Comparison of ENCODE assay signal across 10 cellular contexts in the genomic region with DNA sequence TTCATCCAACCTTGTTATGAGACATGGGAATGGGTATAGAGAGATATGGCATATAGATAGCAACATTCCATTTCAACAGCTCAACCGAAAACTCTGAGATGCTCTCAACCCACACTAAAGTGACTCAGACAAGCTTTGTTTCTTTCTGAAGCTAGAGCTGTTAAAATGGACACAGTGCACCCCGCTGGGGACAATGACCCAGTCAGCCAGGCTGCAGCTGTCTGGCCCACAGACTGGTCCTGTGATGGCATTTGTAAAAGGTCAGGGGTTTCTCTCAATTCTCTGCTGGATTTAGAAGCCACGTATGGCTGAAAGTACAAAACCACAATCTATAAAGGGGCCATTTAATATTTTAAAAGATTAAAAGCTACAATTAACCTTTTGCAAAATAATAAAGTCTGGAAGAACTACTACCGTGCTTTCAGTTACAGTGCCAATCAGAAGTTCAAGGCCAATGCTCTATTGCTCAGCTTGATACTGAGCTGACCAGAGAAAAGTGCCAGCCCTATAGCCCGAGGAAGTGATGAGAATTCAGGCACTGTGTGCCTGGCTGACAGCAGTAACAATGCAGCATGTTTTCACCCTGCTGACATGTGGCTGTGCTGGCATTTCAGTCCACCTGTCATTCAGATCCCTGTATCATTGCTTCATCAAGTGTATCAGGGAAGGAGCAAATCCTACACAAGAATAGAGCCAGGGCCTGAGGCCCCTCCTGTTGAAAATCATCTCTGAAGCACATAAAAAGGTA.
DNase-seq lines count a peak whose midpoint lies in the region; ATAC-seq, FAIRE-seq and TF ChIP-seq lines count a peak whose summit lies in the region.
"Had no signal": no experiment of that assay in that cellular context is flagged by ENCODE, and none has a peak within 500 bp of the region (broad histone marks: within the 10 kb centered on the region; RNA-seq: fewer than 3 reads in every experiment).

No MANE protein-coding gene starts in this region.

- peaks cover 36% of the 10 kb centered on the region for H3F3A ChIP-seq in GM23248 (ENCODE audit: insufficient read depth)

- in situ Hi-C loops in GM23248 (cut with MboI) (no loop called here), ACHN (cut with HindIII; ENCODE audit: low pct_ligation_motif_present, low pct_unique_long_range_greater_than_20kb, low sequenced_read_pairs) (no loop called here)

- no peaks in the 10 kb centered on the region for H3K9me3 Mint-ChIP-seq in activated T-helper 17 cell treated with anti-CD3 and anti-CD28 coated beads, Interleukin-2, amount 50 U/mL, for 72 hours
- H3K9me3 Mint-ChIP-seq in natural killer cell treated with Interleukin-12 subunit alpha and Interleukin-12 subunit beta and Interleukin-15 and Interleukin-18, amount 100 ng/mL, for 72 hours: no peaks in the 10 kb centered on the region
- H3K9me3 Mint-ChIP-seq: IgD-negative memory B cell had no signal

- 0 out of 2 replicates have a peak overlapping the region, but pooled peaks have one; percentile 4 for H3K4me3 ChIP-seq in GM23248
- no peak overlapping the region for H3K4me3 ChIP-seq in osteoblast (ENCODE audit: insufficient read depth, low read length)

- no peak for FAIRE-seq in frontal cortex (lab: Jason Lieb, UNC)

- H3K9me2 ChIP-seq in GM23248 (ENCODE audit: insufficient read depth): no peaks in the 10 kb centered on the region

- peak overlapping the region; percentile 26; the same call in 1 of the 2 replicates for H3K9ac ChIP-seq in GM23248

- H4K20me1 ChIP-seq in GM23248 (ENCODE audit: insufficient read depth) (no peaks in the 10 kb centered on the region), osteoblast (ENCODE audit: insufficient read depth, low read length) (peaks cover 2% of the 10 kb centered on the region)

- H3K27ac Mint-ChIP-seq in activated T-helper 17 cell treated with anti-CD3 and anti-CD28 coated beads, Interleukin-2, amount 50 U/mL, for 72 hours: no peak overlapping the region
- H3K27ac Mint-ChIP-seq in natural killer cell treated with Interleukin-12 subunit alpha and Interleukin-12 subunit beta and Interleukin-15 and Interleukin-18, amount 100 ng/mL, for 72 hours: no peak overlapping the region
- H3K27ac Mint-ChIP-seq: activated naive CD4-positive, alpha-beta T cell treated with anti-CD3 and anti-CD28 coated beads, Interleukin-2, amount 50 U/mL, for 72 hours; IgD-negative memory B cell had no signal

- H3K79me2 ChIP-seq in GM23248 (ENCODE audit: insufficient read depth): peaks cover 80% of the 10 kb centered on the region
- peaks cover 31% of the 10 kb centered on the region for H3K79me2 ChIP-seq in osteoblast (ENCODE audit: insufficient read depth, low read length)

- DNase-seq in GM23248 (peak; percentile 90), frontal cortex (ENCODE audit: low spot score in 2 of 2) (peak; percentile 30 to 37), osteoblast (ENCODE audit: insufficient read length, low spot score, missing footprints) (peak; percentile 82), ACHN (no peak), NCI-H345 treated with DMSO at 0.1 percent for 48 hours (lab: John Stamatoyannopoulos, UW; ENCODE audit: unreplicated experiment) (no peak), DMS153 (lab: John Stamatoyannopoulos, UW) (no peak)
- DNase-seq in natural killer cell treated with Interleukin-12 subunit alpha and Interleukin-12 subunit beta and Interleukin-15 and Interleukin-18, amount 100 ng/mL, for 72 hours (ENCODE audit: low spot score): no peak

- H3K27me3 Mint-ChIP-seq in activated T-helper 17 cell treated with anti-CD3 and anti-CD28 coated beads, Interleukin-2, amount 50 U/mL, for 72 hours: no peaks in the 10 kb centered on the region
- no peaks in the 10 kb centered on the region for H3K27me3 Mint-ChIP-seq in natural killer cell treated with Interleukin-12 subunit alpha and Interleukin-12 subunit beta and Interleukin-15 and Interleukin-18, amount 100 ng/mL, for 72 hours
- H3K27me3 Mint-ChIP-seq: IgD-negative memory B cell had no signal

- peak; percentile 17 for TF ChIP-seq CTCF in osteoblast (IDR thresholded peaks at IDR 0.05; ENCODE audit: extremely low read depth, low read depth, low read length)

- no peaks in the 10 kb centered on the region for H3K9me3 ChIP-seq in GM23248 (ENCODE audit: low read depth)
- H3K9me3 ChIP-seq in osteoblast (ENCODE audit: low read depth, low read length): no peaks in the 10 kb centered on the region

- H3K36me3 Mint-ChIP-seq in activated T-helper 17 cell treated with anti-CD3 and anti-CD28 coated beads, Interleukin-2, amount 50 U/mL, for 72 hours (ENCODE audit: low read depth): no peaks in the 10 kb centered on the region
- no peaks in the 10 kb centered on the region for H3K36me3 Mint-ChIP-seq in natural killer cell treated with Interleukin-12 subunit alpha and Interleukin-12 subunit beta and Interleukin-15 and Interleukin-18, amount 100 ng/mL, for 72 hours

- H3K36me3 ChIP-seq in GM23248 (ENCODE audit: low read depth) (no peaks in the 10 kb centered on the region), osteoblast (ENCODE audit: insufficient read depth, low read length) (no peaks in the 10 kb centered on the region)

- peak; percentile 54 for ATAC-seq in activated T-helper 17 cell treated with anti-CD3 and anti-CD28 coated beads, Interleukin-2, amount 50 U/mL, for 72 hours (replicated peaks)
- ATAC-seq in natural killer cell treated with Interleukin-12 subunit alpha and Interleukin-12 subunit beta and Interleukin-15 and Interleukin-18, amount 100 ng/mL, for 72 hours: no peak

- H3K4me3 Mint-ChIP-seq in activated T-helper 17 cell treated with anti-CD3 and anti-CD28 coated beads, Interleukin-2, amount 50 U/mL, for 72 hours: peak overlapping the region; percentile 11
- no peak overlapping the region for H3K4me3 Mint-ChIP-seq in natural killer cell treated with Interleukin-12 subunit alpha and Interleukin-12 subunit beta and Interleukin-15 and Interleukin-18, amount 100 ng/mL, for 72 hours
- H3K4me3 Mint-ChIP-seq: IgD-negative memory B cell had no signal

- H3K27me3 ChIP-seq in GM23248 (replicated peaks; ENCODE audit: insufficient read depth) (no peaks in the 10 kb centered on the region), osteoblast (ENCODE audit: insufficient read depth, low read length) (no peaks in the 10 kb centered on the region)

- peaks cover 56% of the 10 kb centered on the region for H3K4me1 ChIP-seq in GM23248 (ENCODE audit: insufficient read depth)
- H3K4me1 ChIP-seq in osteoblast (ENCODE audit: insufficient read depth, low read length): peaks cover 46% of the 10 kb centered on the region

- H3K4me2 ChIP-seq in GM23248 (ENCODE audit: unreplicated experiment): peak overlapping the region; percentile 50
- peak overlapping the region; percentile 67 for H3K4me2 ChIP-seq in osteoblast (ENCODE audit: insufficient read depth, low read length)

- WGBS in GM23248 (ENCODE audit: low coverage in 1 of 2, low lambda C conversion rate in 2 of 2, missing lambda C conversion rate in 2 of 2), 2 experiments: 13 to 14% methylated on average over 5 of the region's 5 CpGs

- H3K27ac ChIP-seq in GM23248: peak overlapping the region; percentile 68
- peak overlapping the region; percentile 64 for H3K27ac ChIP-seq in osteoblast (ENCODE audit: low read depth, low read length)

- peaks cover 18% of the 10 kb centered on the region for H3K4me1 Mint-ChIP-seq in activated T-helper 17 cell treated with anti-CD3 and anti-CD28 coated beads, Interleukin-2, amount 50 U/mL, for 72 hours
- peaks cover 7 to 9% of the 10 kb centered on the region in 2 donors for H3K4me1 Mint-ChIP-seq in natural killer cell treated with Interleukin-12 subunit alpha and Interleukin-12 subunit beta and Interleukin-15 and Interleukin-18, amount 100 ng/mL, for 72 hours (ENCODE audit: low read depth in 2 of 2)

- H2AFZ ChIP-seq in GM23248 (no peak overlapping the region), osteoblast (ENCODE audit: low read length) (no peak overlapping the region)

Comparison
In these comparisons a context has a peak if more than half of its experiments do, and no peak if none do; other contexts are left out.
1. DNase-seq: peak in GM23248 (single experiment), frontal cortex (2 of 2) and osteoblast (single experiment); none in ACHN (single experiment), natural killer cell treated with Interleukin-12 subunit alpha and Interleukin-12 subunit beta and Interleukin-15 and Interleukin-18, amount 100 ng/mL, for 72 hours (single experiment), NCI-H345 treated with DMSO at 0.1 percent for 48 hours (single experiment) and DMS153 (single experiment).